31 cellular contexts compared by ENCODE assay signal in genomic region chr14:54040851-54041250, GRCh38.
A peak's percentile ranks its signal among the peaks of the same experiment; 100 is the strongest.
DNase-seq lines count a peak whose midpoint lies in the region; TF ChIP-seq lines count a peak whose summit lies in the region.
"Had no signal": no experiment of that assay in that cellular context is flagged by ENCODE, and none has a peak within 500 bp of the region (broad histone marks: within the 10 kb centered on the region; RNA-seq: fewer than 3 reads in every experiment).

No MANE protein-coding gene starts in this region.

- no peak overlapping the region for H3K4me3 Mint-ChIP-seq in Caco-2 (ENCODE audit: unreplicated experiment)
- H3K4me3 Mint-ChIP-seq: activated CD8-positive, alpha-beta memory T cell treated with anti-CD3 and anti-CD28 coated beads, Interleukin-2, amount 10 ng/mL, durations not matched to agents 7 days and 5 days; activated naive CD8-positive, alpha-beta T cell treated with anti-CD3 and anti-CD28 coated beads, Interleukin-2, amount 50 U/mL, for 24 hours; B cell; CD8-positive, alpha-beta T cell; neural crest cell had no signal

- CTCF ChIA-PET in Caco-2 (lab: Charles Lee) = no interaction called here

- H3K4me3 ChIP-seq in epithelial cell of esophagus (ENCODE audit: low read length) (no peak overlapping the region), Caco-2 (ENCODE audit: low read depth, low read length) (no peak overlapping the region)
- H3K4me3 ChIP-seq: left ventricle myocardium inferior, PC-9, right atrium auricular region, smooth muscle cell had no signal

- no peaks in the 10 kb centered on the region for H3K36me3 ChIP-seq in Caco-2 (ENCODE audit: control insufficient read depth, insufficient read depth, low read length)
- H3K36me3 ChIP-seq: brain microvascular endothelial cell, left ventricle myocardium inferior, right atrium auricular region had no signal

- H3K27me3 Mint-ChIP-seq in Caco-2 (ENCODE audit: insufficient read depth, unreplicated experiment) = no peaks in the 10 kb centered on the region
- H3K27me3 Mint-ChIP-seq: activated CD8-positive, alpha-beta memory T cell treated with anti-CD3 and anti-CD28 coated beads, Interleukin-2, amount 10 ng/mL, durations not matched to agents 7 days and 5 days; activated naive CD8-positive, alpha-beta T cell treated with anti-CD3 and anti-CD28 coated beads, Interleukin-2, amount 50 U/mL, for 24 hours had no signal

- no peak overlapping the region for H3K27ac Mint-ChIP-seq in Caco-2 (ENCODE audit: unreplicated experiment)
- H3K27ac Mint-ChIP-seq: activated CD8-positive, alpha-beta memory T cell treated with anti-CD3 and anti-CD28 coated beads, Interleukin-2, amount 10 ng/mL, durations not matched to agents 7 days and 5 days; activated naive CD8-positive, alpha-beta T cell treated with anti-CD3 and anti-CD28 coated beads, Interleukin-2, amount 50 U/mL, for 24 hours; B cell; CD8-positive, alpha-beta T cell had no signal

- peak; percentile 58 for DNase-seq in HCEC 1CT
- peak; percentile 6 for DNase-seq in RPMI7951 (ENCODE audit: low read depth)
- DNase-seq in epithelial cell of esophagus (ENCODE audit: low read depth) = peak; percentile 20
- peak; percentile 4 for DNase-seq in renal cortical epithelial cell (ENCODE audit: low read depth)
- DNase-seq in Caco-2 = no peak
- no peak for DNase-seq in NCI-H1048 (lab: John Stamatoyannopoulos, UW)
- no peak for DNase-seq in HuH-7.5 (ENCODE audit: low spot score)
- DNase-seq: ACHN; activated CD8-positive, alpha-beta memory T cell treated with anti-CD3 and anti-CD28 coated beads, Interleukin-2, amount 10 ng/mL, durations not matched to agents 7 days and 5 days; activated naive CD8-positive, alpha-beta T cell treated with anti-CD3 and anti-CD28 coated beads, Interleukin-2, amount 50 U/mL, for 24 hours; activated T-cell treated with anti-CD3 and anti-CD28 coated beads, Interleukin-2, amount 50 U/mL, for 48 hours; brain microvascular endothelial cell; CD8-positive, alpha-beta T cell; DMS 273 treated with DMSO at 0.1 percent for 48 hours; glutamatergic neuron; KBM-7; left ventricle myocardium inferior; mesendoderm; MM.1S; NCI-H1930; NCI-H524 treated with DMSO at 0.1 percent for 48 hours; NK-92 treated with Interleukin-12 subunit alpha and Interleukin-12 subunit beta, amount 100 ng/mL, for 24 hours; SHP77 treated with DMSO at 0.1 percent for 48 hours; stimulated activated naive CD8-positive, alpha-beta T cell treated with anti-CD3 and anti-CD28 coated beads, Interleukin-15, Interleukin-2, amounts not matched to agents 100 U/mL and 50 U/mL, for 24 hours; T-helper 2 cell had no signal

- POLR2A ChIA-PET in Caco-2 (lab: Charles Lee) = no interaction called here

- no peaks in the 10 kb centered on the region for H3K27me3 ChIP-seq in Caco-2 (replicated peaks; ENCODE audit: control insufficient read depth, insufficient read depth, low read length)
- H3K27me3 ChIP-seq: brain microvascular endothelial cell, right atrium auricular region had no signal

- no TSS peak for BruUV-seq in Caco-2 (replicated peaks; lab: Mats Ljungman, UMichigan)

- TF ChIP-seq CTCF in epithelial cell of esophagus (IDR thresholded peaks at IDR 0.05; ENCODE audit: insufficient read depth, low read depth, low read length, missing control alignments) (no peak), Caco-2 (IDR thresholded peaks at IDR 0.05; ENCODE audit: insufficient read depth in 1 of 2, low read depth in 1 of 2, low read length in 1 of 2, severe bottlenecking in 1 of 2, unreplicated experiment in 1 of 2) (no peak)

- H3K36me3 Mint-ChIP-seq in Caco-2 (ENCODE audit: insufficient read depth, unreplicated experiment) = no peaks in the 10 kb centered on the region
- H3K36me3 Mint-ChIP-seq: activated CD8-positive, alpha-beta memory T cell treated with anti-CD3 and anti-CD28 coated beads, Interleukin-2, amount 10 ng/mL, durations not matched to agents 7 days and 5 days; CD8-positive, alpha-beta T cell had no signal

- H3K4me1 Mint-ChIP-seq in Caco-2 (ENCODE audit: low read depth, unreplicated experiment) = no peaks in the 10 kb centered on the region
- H3K4me1 Mint-ChIP-seq: activated CD8-positive, alpha-beta memory T cell treated with anti-CD3 and anti-CD28 coated beads, Interleukin-2, amount 10 ng/mL, durations not matched to agents 7 days and 5 days; activated naive CD8-positive, alpha-beta T cell treated with anti-CD3 and anti-CD28 coated beads, Interleukin-2, amount 50 U/mL, for 24 hours; B cell; neural crest cell had no signal

- H3K9me3 ChIP-seq in Caco-2 = no peaks in the 10 kb centered on the region; the same call in 1 of the 2 replicates

- intact Hi-C loops in Caco-2 (cut with micrococcal nuclease; ENCODE audit: unreplicated experiment) = no loop called here

- peaks cover 19% of the 10 kb centered on the region for H3K9me3 Mint-ChIP-seq in Caco-2 (ENCODE audit: unreplicated experiment)

- H3K4me1 ChIP-seq in Caco-2 = no peaks in the 10 kb centered on the region
- H3K4me1 ChIP-seq: left ventricle myocardium inferior, parathyroid adenoma, right atrium auricular region had no signal

Comparison
In these comparisons a context has a peak if more than half of its experiments do, and no peak if none do; other contexts are left out.
1. DNase-seq: peak in HCEC 1CT (single experiment), RPMI7951 (single experiment), epithelial cell of esophagus (single experiment) and renal cortical epithelial cell (single experiment); none in Caco-2 (0 of 2), NCI-H1048 (single experiment) and HuH-7.5 (single experiment).